In genomic region chr5:160467555-160468418, GRCh38 we compare ENCODE assay signal across 8 cellular contexts. TPM values are rescaled to one million over a fixed set of nuclear protein-coding genes. Genes with fewer than 3 reads are reported as not detected.
DNase-seq lines count a peak whose midpoint lies in the region; ATAC-seq, FAIRE-seq and TF ChIP-seq lines count a peak whose summit lies in the region.

No MANE protein-coding gene starts in this region.

- H3K27ac ChIP-seq in PC-3 (ENCODE audit: low read length): peak overlapping the region; percentile 82
- H3K27ac ChIP-seq in upper lobe of right lung: peak overlapping the region; percentile 58

- no peaks in the 10 kb centered on the region for H3K9me3 ChIP-seq in PC-3 (ENCODE audit: low read length)
- no peaks in the 10 kb centered on the region for H3K9me3 ChIP-seq in upper lobe of right lung

- H2AFZ ChIP-seq in PC-3 (ENCODE audit: low read length): peak overlapping the region; percentile 78

- TF ChIP-seq POLR2A in GM12892 (IDR thresholded peaks at IDR 0.05; ENCODE audit: low read depth, low read length): peak; percentile 99

- intact Hi-C loops in PC-3 (cut with micrococcal nuclease) (loop anchor here (1.0 kb wide), 1 partner anchor 28 kb away; no protein-coding TSS in a partner anchor), upper lobe of right lung (cut with DNase I) (no loop called here)

- H3K9ac ChIP-seq in PC-3 (ENCODE audit: low read length): peak overlapping the region; percentile 51

- no peaks in the 10 kb centered on the region for H3F3A ChIP-seq in PC-3 (ENCODE audit: low read length, unreplicated experiment)

- H3K9me3 Mint-ChIP-seq in progenitor cell of endocrine pancreas (ENCODE audit: low read depth): no peaks in the 10 kb centered on the region

- ATAC-seq in HG02642 (IDR thresholded peaks at IDR 0.05; ENCODE audit: poor library complexity, unreplicated experiment): peak; percentile 95
- peak; percentile 77 for ATAC-seq in PC-3
- ATAC-seq in upper lobe of right lung: peak; percentile 94

- H3K27ac Mint-ChIP-seq in progenitor cell of endocrine pancreas: peak overlapping the region; percentile 59

- H3K4me3 ChIP-seq in PC-3 (ENCODE audit: low read length): peak overlapping the region; percentile 55
- peak overlapping the region; percentile 31 for H3K4me3 ChIP-seq in fibroblast of villous mesenchyme (ENCODE audit: low read depth, low read length)
- H3K4me3 ChIP-seq in upper lobe of right lung: peak overlapping the region; percentile 49

- H3K36me3 ChIP-seq in PC-3 (ENCODE audit: low read depth, low read length): no peaks in the 10 kb centered on the region
- H3K36me3 ChIP-seq in upper lobe of right lung: no peaks in the 10 kb centered on the region

- H3K4me1 ChIP-seq in PC-3 (ENCODE audit: insufficient read depth, low read length) (peaks cover 68% of the 10 kb centered on the region), upper lobe of right lung (peaks cover 37% of the 10 kb centered on the region)

- POLR2A ChIA-PET in PC-3 (lab: Charles Lee; ENCODE audit: unreplicated experiment): interaction anchor here (0.5 kb wide), 1 partner anchor 49 kb away, joined by 8 read pairs; the partner anchor contains the start of gene SLU7

- BruUV-seq in PC-3 (replicated peaks; lab: Mats Ljungman, UMichigan): no TSS peak

- no peaks in the 10 kb centered on the region for H3K9me2 ChIP-seq in PC-3 (replicated peaks; ENCODE audit: low read length)

- no peaks in the 10 kb centered on the region for H4K20me1 ChIP-seq in PC-3 (ENCODE audit: low read length)

- H3K4me1 Mint-ChIP-seq in progenitor cell of endocrine pancreas (ENCODE audit: low read depth): peaks cover 25% of the 10 kb centered on the region

- H3K79me2 ChIP-seq in PC-3 (ENCODE audit: low read length): peaks cover 6% of the 10 kb centered on the region; the same call in 1 of the 2 replicates

- DNase-seq in GM12892 (ENCODE audit: insufficient read length): peak; percentile 46
- peak; percentile 81 for DNase-seq in PC-3
- peak; percentile 45 to 57 for DNase-seq in activated T-helper 1 cell treated with anti-CD3 and anti-CD28 coated beads, Interleukin-2, amount 50 U/mL, for 16 hours (ENCODE audit: low read depth in 1 of 2, low spot score in 1 of 2)
- DNase-seq in fibroblast of villous mesenchyme (ENCODE audit: low read depth): peak; percentile 90
- no peak for DNase-seq in progenitor cell of endocrine pancreas (ENCODE audit: low spot score, unreplicated experiment)
- peak; percentile 90 for DNase-seq in upper lobe of right lung
- no peak for DNase-seq in NCI-H1417 treated with DMSO at 0.1 percent for 48 hours (lab: John Stamatoyannopoulos, UW)

- H3K27me3 Mint-ChIP-seq in progenitor cell of endocrine pancreas: no peaks in the 10 kb centered on the region

- H3K36me3 Mint-ChIP-seq in progenitor cell of endocrine pancreas (ENCODE audit: insufficient read depth): no peaks in the 10 kb centered on the region

- FAIRE-seq in GM12892 (lab: Jason Lieb, UNC): peak; percentile 97

- H3K4me3 Mint-ChIP-seq in progenitor cell of endocrine pancreas (ENCODE audit: low read depth): no peak overlapping the region

- H3K27me3 ChIP-seq in PC-3 (ENCODE audit: low read length): no peaks in the 10 kb centered on the region
- no peaks in the 10 kb centered on the region for H3K27me3 ChIP-seq in upper lobe of right lung

- TF ChIP-seq CTCF in PC-3 (conservative IDR thresholded peaks at IDR 0.05; ENCODE audit: low read depth, low read length) (no peak), fibroblast of villous mesenchyme (IDR thresholded peaks at IDR 0.05; ENCODE audit: insufficient read depth, low read depth, low read length) (no peak), progenitor cell of endocrine pancreas (IDR thresholded peaks at IDR 0.05; ENCODE audit: unreplicated experiment) (no peak), upper lobe of right lung (IDR thresholded peaks at IDR 0.05) (no peak)

- H3K4me2 ChIP-seq in PC-3 (ENCODE audit: low read length): peak overlapping the region; percentile 78

- CTCF ChIA-PET in PC-3 (lab: Charles Lee): interaction anchor here (1.9 kb wide), 1 partner anchor 29 kb away, joined by 9 read pairs; no protein-coding TSS in a partner anchor

RNA-seq across cellular contexts. Expression of gene PTTG1, which starts 46.1 kb away (rescaled TPM):
- 184 TPM for polyA plus RNA-seq in GM12892 (2012; ENCODE audit: missing spikeins)
- total RNA-seq in PC-3 (2014; rRNA removed) (198 and 245 TPM in 2 replicates), fibroblast of villous mesenchyme (158 and 180 TPM in 2 replicates), progenitor cell of endocrine pancreas (48.2 and 50.0 TPM in 2 replicates), upper lobe of right lung (5.6 TPM)

RNA-seq across cellular contexts. Expression of gene SLU7, which starts 48.9 kb away (rescaled TPM):
- 53.8 TPM for polyA plus RNA-seq in GM12892 (2012; ENCODE audit: missing spikeins)
- total RNA-seq in PC-3 (2014; rRNA removed) (20.6 and 33.3 TPM in 2 replicates), fibroblast of villous mesenchyme (39.0 and 48.4 TPM in 2 replicates), progenitor cell of endocrine pancreas (38.2 and 43.1 TPM in 2 replicates), upper lobe of right lung (49.2 TPM)

Comparison
In these comparisons a context has a peak if more than half of its experiments do, and no peak if none do; other contexts are left out.
1. DNase-seq: peak in GM12892 (single experiment), PC-3 (single experiment), activated T-helper 1 cell treated with anti-CD3 and anti-CD28 coated beads, Interleukin-2, amount 50 U/mL, for 16 hours (2 of 2), fibroblast of villous mesenchyme (single experiment) and upper lobe of right lung (single experiment); none in progenitor cell of endocrine pancreas (single experiment) and NCI-H1417 treated with DMSO at 0.1 percent for 48 hours (single experiment).
2. Peak in every context shown above with its lines, with median percentiles within 50 percentile points of each other: ATAC-seq and H3K4me3 ChIP-seq.